Comparison of ENCODE assay signal across 11 cellular contexts in genomic region chr16:87954826-87955225, GRCh38. TPM values are rescaled to one million over a fixed set of nuclear protein-coding genes. Genes with fewer than 3 reads are reported as not detected.
A peak's percentile ranks its signal among the peaks of the same experiment; 100 is the strongest.
DNase-seq lines count a peak whose midpoint lies in the region; ATAC-seq and TF ChIP-seq lines count a peak whose summit lies in the region.
"Had no signal": no experiment of that assay in that cellular context is flagged by ENCODE, and none has a peak within 500 bp of the region (broad histone marks: within the 10 kb centered on the region; RNA-seq: fewer than 3 reads in every experiment).

No MANE protein-coding gene starts in this region.

- peak overlapping the region; percentile 56; the same call in 1 of the 2 replicates for H3K9ac ChIP-seq in OCI-LY1 (ENCODE audit: low read length)

- H3K4me1 ChIP-seq in A673 (ENCODE audit: insufficient read depth, low read length, poor library complexity, severe bottlenecking) (peaks cover 28% of the 10 kb centered on the region), OCI-LY1 (ENCODE audit: insufficient read depth, low read length, severe bottlenecking) (peaks cover 57% of the 10 kb centered on the region)
- H3K4me1 ChIP-seq in effector memory CD4-positive, alpha-beta T cell (ENCODE audit: control insufficient read depth, insufficient read depth, low read length, poor library complexity, severe bottlenecking), result peaks cover 43% of the 10 kb centered on the region

- CTCF ChIA-PET in A673 (lab: Charles Lee), result interaction anchor here (0.5 kb wide), 1 partner anchor 1246 kb away, joined by 8 read pairs; no protein-coding TSS in a partner anchor

- POLR2A ChIA-PET in A673 (lab: Charles Lee; ENCODE audit: low non-redundant PET), result no interaction called here

- no peak for TF ChIP-seq CTCF in A673 (conservative IDR thresholded peaks at IDR 0.05; ENCODE audit: low read depth, low read length)
- no peak for TF ChIP-seq CTCF in OCI-LY1 (IDR thresholded peaks at IDR 0.05; ENCODE audit: low read length)
- TF ChIP-seq CTCF in nephron (IDR thresholded peaks at IDR 0.05; ENCODE audit: unreplicated experiment in 3 of 3), result no peak

- H3K4me2 ChIP-seq in OCI-LY1 (ENCODE audit: low read length), result peak overlapping the region; percentile 97

- peaks cover 48% of the 10 kb centered on the region for H3K79me2 ChIP-seq in OCI-LY1 (ENCODE audit: insufficient read depth, low read length)

- no peaks in the 10 kb centered on the region for H3K9me2 ChIP-seq in OCI-LY1 (ENCODE audit: low read depth, low read length)

- intact Hi-C loops in A673 (cut with micrococcal nuclease; ENCODE audit: unreplicated experiment), result loop anchor here (10.0 kb wide), 2 partner anchors 70 to 480 kb away; no protein-coding TSS in a partner anchor

- H3K9me3 ChIP-seq in A673 (ENCODE audit: low read depth, low read length, poor library complexity, severe bottlenecking) (no peaks in the 10 kb centered on the region), OCI-LY1 (ENCODE audit: low read length) (no peaks in the 10 kb centered on the region)
- H3K9me3 ChIP-seq in effector memory CD4-positive, alpha-beta T cell (ENCODE audit: control insufficient read depth, low read length), result no peaks in the 10 kb centered on the region

- no peaks in the 10 kb centered on the region for H3K9me3 Mint-ChIP-seq in nephron

- peaks cover 14% of the 10 kb centered on the region for H3K36me3 Mint-ChIP-seq in nephron (ENCODE audit: low read depth)

- H2AFZ ChIP-seq in OCI-LY1 (ENCODE audit: low read length), result no peak overlapping the region

- no peaks in the 10 kb centered on the region for H4K20me1 ChIP-seq in OCI-LY1 (ENCODE audit: insufficient read depth, low read length)

- H3K27ac ChIP-seq in A673 (ENCODE audit: low read depth, low read length, poor library complexity, severe bottlenecking), result peak overlapping the region; percentile 65
- peak overlapping the region; percentile 93 for H3K27ac ChIP-seq in OCI-LY1 (ENCODE audit: low read depth, low read length, poor library complexity, severe bottlenecking)
- H3K27ac ChIP-seq in effector memory CD4-positive, alpha-beta T cell (ENCODE audit: insufficient read depth, low read length, poor library complexity, severe bottlenecking), result peak overlapping the region; percentile 69
- H3K27ac ChIP-seq: WERI-Rb-1 had no signal

- H3K36me3 ChIP-seq in A673 (ENCODE audit: insufficient read depth, low read length, poor library complexity, severe bottlenecking), result peaks cover 13% of the 10 kb centered on the region
- peaks cover 32% of the 10 kb centered on the region for H3K36me3 ChIP-seq in OCI-LY1 (ENCODE audit: insufficient read depth, low read length)
- no peaks in the 10 kb centered on the region for H3K36me3 ChIP-seq in effector memory CD4-positive, alpha-beta T cell (ENCODE audit: control insufficient read depth, insufficient read depth, low read length)
- H3K36me3 ChIP-seq: WERI-Rb-1 had no signal

- H3K4me3 Mint-ChIP-seq in nephron, result peak overlapping the region in 2 of 3 experiments; percentile 70 to 90

- H3K27me3 ChIP-seq in A673 (replicated peaks; ENCODE audit: insufficient read depth, low read depth, low read length, poor library complexity) (no peaks in the 10 kb centered on the region), OCI-LY1 (ENCODE audit: insufficient read depth, low read length) (no peaks in the 10 kb centered on the region)
- H3K27me3 ChIP-seq in effector memory CD4-positive, alpha-beta T cell (replicated peaks; ENCODE audit: control insufficient read depth, insufficient read depth, low read length, poor library complexity, severe bottlenecking), result no peaks in the 10 kb centered on the region

- H3K27me3 Mint-ChIP-seq in nephron (ENCODE audit: low read depth), result no peaks in the 10 kb centered on the region

- DNase-seq in A673 (ENCODE audit: low spot score) (no peak), NCI-H774 (lab: John Stamatoyannopoulos, UW) (no peak), DMS 273 (lab: John Stamatoyannopoulos, UW; ENCODE audit: unreplicated experiment) (no peak)
- DNase-seq in effector memory CD4-positive, alpha-beta T cell, result no peak
- DNase-seq: NCI-H1694 treated with DMSO at 0.1 percent for 48 hours, WERI-Rb-1 had no signal

- ATAC-seq in GM18511 (IDR thresholded peaks at IDR 0.05; ENCODE audit: unreplicated experiment) (no peak), HG03159 (IDR thresholded peaks at IDR 0.05; ENCODE audit: unreplicated experiment) (no peak)

- H3K4me3 ChIP-seq in A673 (ENCODE audit: low read depth, low read length, poor library complexity, severe bottlenecking) (no peak overlapping the region), OCI-LY1 (ENCODE audit: low read depth, low read length, poor library complexity, severe bottlenecking) (peak overlapping the region; percentile 93)
- no peak overlapping the region for H3K4me3 ChIP-seq in effector memory CD4-positive, alpha-beta T cell (ENCODE audit: insufficient read depth, low read depth, low read length, poor library complexity, severe bottlenecking)

- peaks cover 53% of the 10 kb centered on the region for H3K4me1 Mint-ChIP-seq in nephron

- peak overlapping the region in 2 of 3 experiments; percentile 84 to 99 for H3K27ac Mint-ChIP-seq in nephron

- no peaks in the 10 kb centered on the region for H3F3A ChIP-seq in OCI-LY1 (ENCODE audit: insufficient read depth, low read length)

- BruUV-seq in A673 (replicated peaks; lab: Mats Ljungman, UMichigan), result no TSS peak

RNA-seq across cellular contexts. Expression of gene BANP, which starts 3.6 kb away (rescaled TPM):
- 35.2 and 44.3 TPM in 2 replicates for total RNA-seq in A673 (2021)

RNA-seq across cellular contexts. Expression of gene CA5A, which starts 18.5 kb away (rescaled TPM):
- total RNA-seq in A673 (2021), result not detected in 2 replicates
- total RNA-seq: lower leg skin had no signal
